Comparison of ENCODE assay signal across 10 cellular contexts in genomic region chr1:37484325-37485051, GRCh38. TPM values are rescaled to one million over a fixed set of nuclear protein-coding genes. Genes with fewer than 3 reads are reported as not detected.
DNase-seq lines count a peak whose midpoint lies in the region; ATAC-seq and TF ChIP-seq lines count a peak whose summit lies in the region.
"Had no signal": no experiment of that assay in that cellular context is flagged by ENCODE, and none has a peak within 500 bp of the region (broad histone marks: within the 10 kb centered on the region; RNA-seq: fewer than 3 reads in every experiment).

No MANE protein-coding gene starts in this region.

- DNase-seq in MCF 10A (ENCODE audit: unreplicated experiment) (peak; percentile 75), mammary epithelial cell (no peak), type B pancreatic cell (ENCODE audit: extremely low spot score, unreplicated experiment) (no peak), GM10248 (ENCODE audit: extremely low spot score) (no peak)
- no peak for DNase-seq in activated naive CD8-positive, alpha-beta T cell treated with anti-CD3 and anti-CD28 coated beads, Interleukin-2, amount 50 U/mL, for 24 hours
- DNase-seq: NCI-H510A treated with DMSO at 0.1 percent for 48 hours had no signal

- ATAC-seq in activated naive CD8-positive, alpha-beta T cell treated with anti-CD3 and anti-CD28 coated beads, Interleukin-2, amount 50 U/mL, for 24 hours: no peak
- ATAC-seq in GM19035 (IDR thresholded peaks at IDR 0.05; ENCODE audit: unreplicated experiment) (no peak), HG03025 (IDR thresholded peaks at IDR 0.05; ENCODE audit: low FRiP score, unreplicated experiment) (no peak)

- in situ Hi-C loops in mammary epithelial cell (cut with MboI; ENCODE audit: low sequenced_read_pairs in 2 of 2): no loop called here

- H3K4me1 ChIP-seq in mammary epithelial cell (ENCODE audit: insufficient read depth, low read length) (peaks cover 56% of the 10 kb centered on the region), liver (ENCODE audit: control insufficient read depth in 4 of 4, insufficient read depth in 4 of 4, low read length in 3 of 4) (peaks cover 5 to 15% (median 11%) of the 10 kb centered on the region in 4 donors)

- H3K4me3 Mint-ChIP-seq in MCF 10A (ENCODE audit: unreplicated experiment) (no peak overlapping the region), type B pancreatic cell (no peak overlapping the region)
- H3K4me3 Mint-ChIP-seq in activated naive CD8-positive, alpha-beta T cell treated with anti-CD3 and anti-CD28 coated beads, Interleukin-2, amount 50 U/mL, for 24 hours: peak overlapping the region; percentile 0
- H3K4me3 Mint-ChIP-seq: CD14-positive monocyte had no signal

- peaks cover 35% of the 10 kb centered on the region for H3K79me2 ChIP-seq in mammary epithelial cell (ENCODE audit: insufficient read depth, low read length)

- H3K36me3 ChIP-seq in mammary epithelial cell (ENCODE audit: insufficient read depth, low read length) (peaks cover 17% of the 10 kb centered on the region), liver (ENCODE audit: control insufficient read depth in 4 of 4, insufficient read depth in 3 of 4, low read depth in 1 of 4, low read length in 3 of 4) (peaks cover 17 to 32% (median 28%) of the 10 kb centered on the region in 4 donors)

- H3K9me3 Mint-ChIP-seq in MCF 10A (ENCODE audit: unreplicated experiment) (no peaks in the 10 kb centered on the region), type B pancreatic cell (no peaks in the 10 kb centered on the region)
- H3K9me3 Mint-ChIP-seq in activated naive CD8-positive, alpha-beta T cell treated with anti-CD3 and anti-CD28 coated beads, Interleukin-2, amount 50 U/mL, for 24 hours: no peaks in the 10 kb centered on the region
- H3K9me3 Mint-ChIP-seq: CD14-positive monocyte had no signal

- CTCF ChIA-PET in MCF 10A (lab: Yijun Ruan, JAX): interaction anchor here (1.3 to 13.0 kb wide), 3 partner anchors 10 to 31 kb away, joined by 3 to 234 read pairs (median 144); partner anchors contain the start of gene ZC3H12A
- CTCF ChIA-PET in mammary epithelial cell (lab: Charles Lee; ENCODE audit: low non-redundant PET): no interaction called here
- CTCF ChIA-PET in GM10248 (lab: Yijun Ruan, JAX): interaction anchor here (1.0 to 9.5 kb wide), 5 partner anchors 8 to 99 kb away, joined by 3 to 209 read pairs (median 104); partner anchors contain the start of genes MEAF6 and ZC3H12A

- no peak overlapping the region for H2AFZ ChIP-seq in mammary epithelial cell (ENCODE audit: low read depth, low read length)

- H3K27ac Mint-ChIP-seq in MCF 10A (ENCODE audit: low read depth, unreplicated experiment) (no peak overlapping the region), type B pancreatic cell (peak overlapping the region; percentile 62)
- H3K27ac Mint-ChIP-seq in activated naive CD8-positive, alpha-beta T cell treated with anti-CD3 and anti-CD28 coated beads, Interleukin-2, amount 50 U/mL, for 24 hours: peak overlapping the region; percentile 36

- dilution Hi-C loops in mammary epithelial cell (cut with HindIII; ENCODE audit: low sequenced_read_pairs): no loop called here

- H3K9me3 ChIP-seq in mammary epithelial cell (replicated peaks; ENCODE audit: insufficient read depth, low read length) (no peaks in the 10 kb centered on the region), liver (ENCODE audit: control insufficient read depth in 4 of 4, low read length in 3 of 4) (no peaks in the 10 kb centered on the region)

- H4K20me1 ChIP-seq in mammary epithelial cell (ENCODE audit: insufficient read depth, low read length): no peaks in the 10 kb centered on the region

- no TSS peak for BruUV-seq in MCF 10A (replicated peaks; lab: Mats Ljungman, UMichigan)
- no TSS peak for BruUV-seq in mammary epithelial cell (replicated peaks; lab: Mats Ljungman, UMichigan)

- H3K27ac ChIP-seq in mammary epithelial cell (ENCODE audit: insufficient read depth, low read depth, low read length): no peak overlapping the region
- peak overlapping the region; percentile 15 to 63 for H3K27ac ChIP-seq in liver (ENCODE audit: low read depth in 1 of 2, low read length in 2 of 2)

- no peaks in the 10 kb centered on the region for H3K27me3 Mint-ChIP-seq in MCF 10A (ENCODE audit: insufficient read depth, unreplicated experiment)
- no peaks in the 10 kb centered on the region for H3K27me3 Mint-ChIP-seq in activated naive CD8-positive, alpha-beta T cell treated with anti-CD3 and anti-CD28 coated beads, Interleukin-2, amount 50 U/mL, for 24 hours
- no peaks in the 10 kb centered on the region for H3K27me3 Mint-ChIP-seq in type B pancreatic cell

- peaks cover 79% of the 10 kb centered on the region for H3K36me3 Mint-ChIP-seq in MCF 10A (ENCODE audit: insufficient read depth, unreplicated experiment)
- H3K36me3 Mint-ChIP-seq in activated naive CD8-positive, alpha-beta T cell treated with anti-CD3 and anti-CD28 coated beads, Interleukin-2, amount 50 U/mL, for 24 hours (ENCODE audit: low read depth): peaks cover 34% of the 10 kb centered on the region
- no peaks in the 10 kb centered on the region for H3K36me3 Mint-ChIP-seq in type B pancreatic cell

- H3K27me3 ChIP-seq in mammary epithelial cell (ENCODE audit: insufficient read depth, low read length) (no peaks in the 10 kb centered on the region), liver (ENCODE audit: control insufficient read depth in 4 of 4, insufficient read depth in 4 of 4, low read length in 3 of 4) (no peaks in the 10 kb centered on the region)

- H3K4me1 Mint-ChIP-seq in MCF 10A (ENCODE audit: insufficient read depth, unreplicated experiment): peaks cover 30% of the 10 kb centered on the region
- H3K4me1 Mint-ChIP-seq in activated naive CD8-positive, alpha-beta T cell treated with anti-CD3 and anti-CD28 coated beads, Interleukin-2, amount 50 U/mL, for 24 hours: peaks cover 43% of the 10 kb centered on the region
- peaks cover 6% of the 10 kb centered on the region for H3K4me1 Mint-ChIP-seq in type B pancreatic cell (ENCODE audit: unreplicated experiment)

- H3K4me3 ChIP-seq in mammary epithelial cell (replicated peaks in 1 of 3; ENCODE audit: insufficient read depth in 1 of 3, low read depth in 2 of 3, low read length in 3 of 3) (no peak overlapping the region), liver (ENCODE audit: low read depth in 1 of 3, low read length in 3 of 3) (no peak overlapping the region)

- POLR2A ChIA-PET in MCF 10A (lab: Yijun Ruan, JAX): interaction anchor here (0.6 to 4.7 kb wide), 9 partner anchors 9 to 50 kb away, joined by 3 to 138 read pairs (median 6); partner anchors contain the start of gene ZC3H12A
- POLR2A ChIA-PET in GM10248 (lab: Yijun Ruan, JAX): interaction anchor here (0.5 to 8.6 kb wide), 3 partner anchors 8 to 15 kb away, joined by 5 to 112 read pairs (median 6); partner anchors contain the start of gene ZC3H12A

- 51% methylated on average over 6 of the region's 7 CpGs for WGBS in mammary epithelial cell (ENCODE audit: low coverage, missing lambda C conversion rate)
- WGBS in liver: 81% methylated on average over 7 of the region's 7 CpGs

- TF ChIP-seq CTCF in MCF 10A (IDR thresholded peaks at IDR 0.05; ENCODE audit: unreplicated experiment) (no peak), mammary epithelial cell (conservative IDR thresholded peaks at IDR 0.05 in 1 of 2, IDR thresholded peaks at IDR 0.05 in 1 of 2; ENCODE audit: extremely low read depth in 1 of 2, insufficient read depth in 1 of 2, low read depth in 1 of 2, low read length in 2 of 2) (no peak), liver (IDR thresholded peaks at IDR 0.05; ENCODE audit: low read depth, low read length, missing input control) (no peak), type B pancreatic cell (conservative IDR thresholded peaks at IDR 0.05) (no peak), GM10248 (IDR thresholded peaks at IDR 0.05; ENCODE audit: control extremely low read depth, extremely low read depth, low read depth, missing control alignments) (no peak)

- no peak overlapping the region for H3K4me2 ChIP-seq in mammary epithelial cell (ENCODE audit: insufficient read depth, low read depth, low read length)

- intact Hi-C loops in MCF 10A (cut with micrococcal nuclease) (no loop called here), mammary epithelial cell (cut with micrococcal nuclease) (no loop called here)

- no peak overlapping the region for H3K9ac ChIP-seq in mammary epithelial cell (ENCODE audit: insufficient read depth, low read length)
- H3K9ac ChIP-seq in liver (ENCODE audit: low read depth in 1 of 2, low read length in 2 of 2): no peak overlapping the region

- TF ChIP-seq RAD21 in liver (IDR thresholded peaks at IDR 0.05): no peak

RNA-seq across cellular contexts. Expression of gene ZC3H12A, which starts 10.1 kb away (rescaled TPM):
- total RNA-seq in MCF 10A (2022): 37.2 and 51.4 TPM in 2 replicates
- total RNA-seq in mammary epithelial cell: 10 to 100 TPM; 22.0 to 37.9 TPM
- 18.1 TPM for polyA plus RNA-seq in mammary epithelial cell
- 1.6 TPM for polyA minus RNA-seq in mammary epithelial cell
- total RNA-seq in liver: 10 to 100 TPM in 1 of 2 donors, 1 to 10 TPM in 1; 2.9 to 10.9 TPM
- 1 to 10 TPM; 2.1 to 3.0 TPM for polyA plus RNA-seq in liver
- 6.0 and 18.3 TPM in 2 replicates for total RNA-seq in type B pancreatic cell (ENCODE audit: low replicate concordance)

RNA-seq across cellular contexts. Expression of gene MEAF6, which starts 30.1 kb away (rescaled TPM):
- total RNA-seq in MCF 10A (2022): 71.3 and 72.0 TPM in 2 replicates
- total RNA-seq in mammary epithelial cell: 10 to 100 TPM; 61.5 to 64.9 TPM
- polyA plus RNA-seq in mammary epithelial cell: 35.0 TPM
- polyA minus RNA-seq in mammary epithelial cell: 41.4 TPM
- total RNA-seq in liver: 10 to 100 TPM; 23.5 to 25.3 TPM
- polyA plus RNA-seq in liver: 10 to 100 TPM; 18.7 to 18.8 TPM
- 65.7 and 79.9 TPM in 2 replicates for total RNA-seq in type B pancreatic cell (ENCODE audit: low replicate concordance)
